8 cellular contexts compared by ENCODE assay signal in genomic region chr1:8202182-8202905, GRCh38.
A peak's percentile ranks its signal among the peaks of the same experiment; 100 is the strongest.
DNase-seq lines count a peak whose midpoint lies in the region; ATAC-seq and TF ChIP-seq lines count a peak whose summit lies in the region.

No MANE protein-coding gene starts in this region.

- no peaks in the 10 kb centered on the region for H3K36me3 ChIP-seq in cardiac muscle cell

- no peaks in the 10 kb centered on the region for H3K27me3 ChIP-seq in cardiac muscle cell

- H3K27ac ChIP-seq in cardiac muscle cell: peak overlapping the region; percentile 6

- TF ChIP-seq CTCF in WI38 (IDR thresholded peaks at IDR 0.05; ENCODE audit: low read depth, low read length) (no peak), cardiac muscle cell (IDR thresholded peaks at IDR 0.05; ENCODE audit: low read depth, low read length) (no peak)

- H3K4me3 ChIP-seq in WI38 (ENCODE audit: low read depth, low read length) (peak overlapping the region; percentile 45), cardiac muscle cell (no peak overlapping the region)

- DNase-seq in DMS153 treated with DMSO at 0.1 percent for 48 hours (lab: John Stamatoyannopoulos, UW; ENCODE audit: unreplicated experiment) (peak; percentile 76), cardiac muscle cell (ENCODE audit: low read depth in 1 of 2, low spot score in 1 of 2) (peak in 1 of 2 donors; percentile 92), putamen (ENCODE audit: low spot score) (peak; percentile 14), NCI-H1417 (lab: John Stamatoyannopoulos, UW) (no peak), T-helper 1 cell (no peak), HuH-7 (ENCODE audit: low spot score) (no peak)

- no peak for ATAC-seq in HG03457 (IDR thresholded peaks at IDR 0.05; ENCODE audit: unreplicated experiment)

- peaks cover 16% of the 10 kb centered on the region for H3K4me1 ChIP-seq in cardiac muscle cell (ENCODE audit: low read depth)

- no peaks in the 10 kb centered on the region for H3K9me3 ChIP-seq in cardiac muscle cell (ENCODE audit: low read depth)

Comparison
In these comparisons a context has a peak if more than half of its experiments do, and no peak if none do; other contexts are left out.
1. DNase-seq: peak in DMS153 treated with DMSO at 0.1 percent for 48 hours (single experiment) and putamen (single experiment); none in NCI-H1417 (0 of 3), T-helper 1 cell (0 of 5) and HuH-7 (single experiment).